ENCODE assay signal across 1 cellular context in the genomic region with DNA sequence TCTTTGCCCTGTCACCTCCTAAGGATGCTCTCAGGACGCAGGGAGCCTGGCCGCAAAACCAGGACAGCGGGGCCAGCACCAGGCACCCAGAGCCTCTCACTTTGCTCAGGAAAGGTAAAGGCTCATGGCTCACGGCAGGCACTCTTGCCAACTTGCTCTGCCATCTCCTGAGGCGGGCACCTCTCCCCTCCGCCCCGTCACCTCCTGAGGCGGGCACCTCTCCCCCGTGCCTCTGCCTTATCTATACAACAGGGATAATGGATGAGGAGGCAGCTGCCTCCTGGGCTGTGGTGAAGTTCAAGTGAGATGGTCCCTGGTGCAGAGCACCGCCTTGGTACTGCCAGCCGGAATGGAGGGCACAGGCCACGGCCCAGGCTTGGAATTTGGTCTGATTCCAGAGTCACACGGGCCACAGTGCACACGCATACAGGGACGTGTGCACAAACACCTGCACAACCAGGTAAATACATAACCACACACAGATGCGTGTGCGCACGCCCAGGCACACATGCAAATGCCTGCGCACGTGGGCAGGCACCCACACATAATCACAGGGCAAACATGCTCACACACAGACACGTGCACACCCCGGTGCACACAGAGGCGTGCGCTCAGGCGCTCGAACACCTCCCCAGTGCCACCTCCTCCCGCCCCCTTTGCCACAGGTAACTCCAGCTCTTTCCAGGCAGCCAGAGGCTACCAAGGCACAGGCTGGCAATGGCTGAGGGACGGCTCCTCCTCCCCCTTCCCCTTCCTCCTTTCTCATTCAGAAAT.
TF ChIP-seq lines count a peak whose summit lies in the region.

No MANE protein-coding gene starts in this region.

TF ChIP-seq in HepG2, 621 proteins besides CTCF, POLR2A, EP300 and RAD21:
- TF ChIP-seq ZBTB8A (CRISPR knock-in tag; IDR thresholded peaks at IDR 0.05; ENCODE audit: borderline replicate concordance, low read depth), result no peak
- no peak for TF ChIP-seq RARG (CRISPR knock-in tag; IDR thresholded peaks at IDR 0.05; ENCODE audit: low read depth)
- no peak for TF ChIP-seq NCOR1 (IDR thresholded peaks at IDR 0.05; ENCODE audit: borderline replicate concordance, low read length)
- TF ChIP-seq, protein P1, sequence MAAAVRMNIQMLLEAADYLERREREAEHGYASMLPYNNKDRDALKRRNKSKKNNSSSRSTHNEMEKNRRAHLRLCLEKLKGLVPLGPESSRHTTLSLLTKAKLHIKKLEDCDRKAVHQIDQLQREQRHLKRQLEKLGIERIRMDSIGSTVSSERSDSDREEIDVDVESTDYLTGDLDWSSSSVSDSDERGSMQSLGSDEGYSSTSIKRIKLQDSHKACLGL (CRISPR knock-in tag; IDR thresholded peaks at IDR 0.05), result no peak
- TF ChIP-seq, protein P2, sequence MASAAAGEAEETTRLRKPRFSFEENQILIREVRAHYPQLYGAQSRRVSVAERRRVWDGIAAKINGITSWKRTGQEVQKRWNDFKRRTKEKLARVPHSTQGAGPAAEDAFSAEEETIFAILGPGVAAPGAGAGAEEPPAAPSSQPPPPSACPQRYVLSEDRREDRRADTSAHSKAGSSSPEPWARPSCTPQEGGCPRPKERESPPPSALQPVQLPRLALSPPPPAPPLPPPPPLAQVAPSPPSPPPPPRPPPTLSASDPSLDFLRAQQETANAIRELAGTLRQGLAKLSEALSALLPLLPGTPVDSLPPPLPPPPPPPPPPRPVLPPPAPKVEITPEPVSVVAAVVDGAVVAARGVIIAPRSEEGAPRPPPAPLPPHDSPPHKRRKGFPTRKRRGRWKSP (CRISPR knock-in tag; IDR thresholded peaks at IDR 0.05), result no peak
- TF ChIP-seq HNRNPL (IDR thresholded peaks at IDR 0.05; ENCODE audit: low read depth, low read length), result peak; percentile 40; the same call in 1 of the 2 replicates
- no peak for TF ChIP-seq PAF1 (CRISPR knock-in tag; IDR thresholded peaks at IDR 0.05)
- no peak for TF ChIP-seq ZNF572 (CRISPR knock-in tag; IDR thresholded peaks at IDR 0.05)
